ENCODE assay signal across 1 cellular context in the genomic region with DNA sequence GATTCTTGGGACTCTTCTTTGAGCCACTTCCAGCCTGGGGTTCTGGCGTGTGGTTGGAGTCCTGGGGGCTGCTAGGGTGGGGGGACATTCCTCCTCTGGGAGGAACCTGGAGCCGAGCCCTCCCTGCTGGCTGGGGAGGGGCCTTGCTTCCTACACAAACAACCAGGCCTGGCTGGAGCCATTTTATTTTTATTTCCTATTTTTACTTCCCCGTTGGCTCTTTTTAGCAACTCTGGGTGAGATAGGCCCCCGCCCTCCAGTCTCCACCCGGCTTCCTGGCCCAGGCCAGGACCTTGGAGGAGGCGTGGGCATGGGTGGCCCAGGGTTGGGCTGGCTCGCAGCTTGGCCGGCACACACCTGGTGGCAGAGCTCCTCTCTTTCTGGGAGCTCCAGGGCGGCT.
TF ChIP-seq lines count a peak whose summit lies in the region.

No MANE protein-coding gene starts in this region.

TF ChIP-seq in SK-N-SH, 30 proteins besides CTCF, POLR2A, EP300 and RAD21 (continued from another document):
- TF ChIP-seq, protein P1, sequence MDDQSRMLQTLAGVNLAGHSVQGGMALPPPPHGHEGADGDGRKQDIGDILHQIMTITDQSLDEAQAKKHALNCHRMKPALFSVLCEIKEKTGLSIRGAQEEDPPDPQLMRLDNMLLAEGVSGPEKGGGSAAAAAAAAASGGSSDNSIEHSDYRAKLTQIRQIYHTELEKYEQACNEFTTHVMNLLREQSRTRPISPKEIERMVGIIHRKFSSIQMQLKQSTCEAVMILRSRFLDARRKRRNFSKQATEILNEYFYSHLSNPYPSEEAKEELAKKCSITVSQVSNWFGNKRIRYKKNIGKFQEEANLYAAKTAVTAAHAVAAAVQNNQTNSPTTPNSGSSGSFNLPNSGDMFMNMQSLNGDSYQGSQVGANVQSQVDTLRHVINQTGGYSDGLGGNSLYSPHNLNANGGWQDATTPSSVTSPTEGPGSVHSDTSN (IDR thresholded peaks at IDR 0.05) = no peak
- TF ChIP-seq EZH2phosphoT487 (IDR thresholded peaks at IDR 0.05; ENCODE audit: borderline replicate concordance, low read depth) (no peak), FOSL2 (IDR thresholded peaks at IDR 0.05; ENCODE audit: borderline replicate concordance, low read depth) (no peak), TCF12 (IDR thresholded peaks at IDR 0.05) (no peak), FOXM1 (IDR thresholded peaks at IDR 0.05; ENCODE audit: low read depth) (no peak), MXI1 (IDR thresholded peaks at IDR 0.05; ENCODE audit: low read depth, low read length) (no peak), SIN3A (IDR thresholded peaks at IDR 0.05; ENCODE audit: borderline replicate concordance, low read depth, low read length) (no peak), GABPA (IDR thresholded peaks at IDR 0.05; ENCODE audit: low read depth) (no peak), MEF2A (IDR thresholded peaks at IDR 0.05; ENCODE audit: borderline replicate concordance, low read depth) (no peak), POLR2AphosphoS5 (IDR thresholded peaks at IDR 0.05; ENCODE audit: low read depth, low read length) (no peak), SMC3 (IDR thresholded peaks at IDR 0.05; ENCODE audit: low read depth, low read length) (no peak), NFIC (IDR thresholded peaks at IDR 0.05; ENCODE audit: borderline replicate concordance) (no peak)
- TF ChIP-seq, protein P2, sequence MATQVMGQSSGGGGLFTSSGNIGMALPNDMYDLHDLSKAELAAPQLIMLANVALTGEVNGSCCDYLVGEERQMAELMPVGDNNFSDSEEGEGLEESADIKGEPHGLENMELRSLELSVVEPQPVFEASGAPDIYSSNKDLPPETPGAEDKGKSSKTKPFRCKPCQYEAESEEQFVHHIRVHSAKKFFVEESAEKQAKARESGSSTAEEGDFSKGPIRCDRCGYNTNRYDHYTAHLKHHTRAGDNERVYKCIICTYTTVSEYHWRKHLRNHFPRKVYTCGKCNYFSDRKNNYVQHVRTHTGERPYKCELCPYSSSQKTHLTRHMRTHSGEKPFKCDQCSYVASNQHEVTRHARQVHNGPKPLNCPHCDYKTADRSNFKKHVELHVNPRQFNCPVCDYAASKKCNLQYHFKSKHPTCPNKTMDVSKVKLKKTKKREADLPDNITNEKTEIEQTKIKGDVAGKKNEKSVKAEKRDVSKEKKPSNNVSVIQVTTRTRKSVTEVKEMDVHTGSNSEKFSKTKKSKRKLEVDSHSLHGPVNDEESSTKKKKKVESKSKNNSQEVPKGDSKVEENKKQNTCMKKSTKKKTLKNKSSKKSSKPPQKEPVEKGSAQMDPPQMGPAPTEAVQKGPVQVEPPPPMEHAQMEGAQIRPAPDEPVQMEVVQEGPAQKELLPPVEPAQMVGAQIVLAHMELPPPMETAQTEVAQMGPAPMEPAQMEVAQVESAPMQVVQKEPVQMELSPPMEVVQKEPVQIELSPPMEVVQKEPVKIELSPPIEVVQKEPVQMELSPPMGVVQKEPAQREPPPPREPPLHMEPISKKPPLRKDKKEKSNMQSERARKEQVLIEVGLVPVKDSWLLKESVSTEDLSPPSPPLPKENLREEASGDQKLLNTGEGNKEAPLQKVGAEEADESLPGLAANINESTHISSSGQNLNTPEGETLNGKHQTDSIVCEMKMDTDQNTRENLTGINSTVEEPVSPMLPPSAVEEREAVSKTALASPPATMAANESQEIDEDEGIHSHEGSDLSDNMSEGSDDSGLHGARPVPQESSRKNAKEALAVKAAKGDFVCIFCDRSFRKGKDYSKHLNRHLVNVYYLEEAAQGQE (IDR thresholded peaks at IDR 0.05; ENCODE audit: low read depth, low read length) = no peak
- TF ChIP-seq, protein P3, sequence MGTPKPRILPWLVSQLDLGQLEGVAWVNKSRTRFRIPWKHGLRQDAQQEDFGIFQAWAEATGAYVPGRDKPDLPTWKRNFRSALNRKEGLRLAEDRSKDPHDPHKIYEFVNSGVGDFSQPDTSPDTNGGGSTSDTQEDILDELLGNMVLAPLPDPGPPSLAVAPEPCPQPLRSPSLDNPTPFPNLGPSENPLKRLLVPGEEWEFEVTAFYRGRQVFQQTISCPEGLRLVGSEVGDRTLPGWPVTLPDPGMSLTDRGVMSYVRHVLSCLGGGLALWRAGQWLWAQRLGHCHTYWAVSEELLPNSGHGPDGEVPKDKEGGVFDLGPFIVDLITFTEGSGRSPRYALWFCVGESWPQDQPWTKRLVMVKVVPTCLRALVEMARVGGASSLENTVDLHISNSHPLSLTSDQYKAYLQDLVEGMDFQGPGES (IDR thresholded peaks at IDR 0.05; ENCODE audit: low read depth, low read length) = no peak
